14 cellular contexts compared by ENCODE assay signal in the genomic region with DNA sequence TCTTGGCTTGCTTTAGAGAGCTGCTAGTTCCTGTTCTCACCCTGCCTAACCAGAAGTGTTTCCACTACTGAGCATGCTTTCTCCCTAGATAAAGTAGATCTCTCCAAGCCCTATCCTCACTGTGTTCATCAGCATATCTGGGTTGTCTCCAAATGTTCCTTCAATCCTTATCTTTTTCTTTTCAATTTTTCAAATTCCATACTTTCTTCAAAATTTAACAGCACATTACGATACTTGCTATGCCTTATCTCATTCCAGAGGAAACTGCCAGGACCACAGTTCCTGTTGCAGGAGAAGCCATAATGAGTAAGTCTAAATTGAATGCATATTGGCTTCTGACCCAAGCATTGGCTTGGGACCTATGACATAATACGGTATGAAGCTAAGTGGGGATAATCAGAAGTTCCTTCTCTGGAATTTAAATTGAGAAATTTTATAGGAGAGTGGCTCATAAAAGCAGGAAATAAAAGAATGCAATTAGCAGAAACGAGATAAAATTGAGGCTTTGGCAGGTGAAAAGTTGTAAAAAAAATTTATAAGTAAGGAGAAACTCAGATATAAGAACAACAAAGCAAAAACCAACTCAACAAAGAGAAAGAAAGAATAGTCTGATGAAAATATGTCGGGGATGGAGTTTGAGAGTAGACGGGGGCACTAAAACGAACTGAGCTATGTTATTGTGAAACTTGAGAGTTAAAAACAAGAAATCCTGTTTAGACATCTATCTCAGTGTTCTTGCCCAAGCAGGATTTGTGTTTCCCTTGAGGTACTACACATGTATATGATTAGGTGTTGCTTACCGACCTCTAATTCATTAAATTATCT.
DNase-seq lines count a peak whose midpoint lies in the region; ATAC-seq and TF ChIP-seq lines count a peak whose summit lies in the region.
"Had no signal": no experiment of that assay in that cellular context is flagged by ENCODE, and none has a peak within 500 bp of the region (broad histone marks: within the 10 kb centered on the region; RNA-seq: fewer than 3 reads in every experiment).

No MANE protein-coding gene starts in this region.

- H3K36me3 ChIP-seq in liver (ENCODE audit: control insufficient read depth in 4 of 4, insufficient read depth in 3 of 4, low read depth in 1 of 4, low read length in 3 of 4) = no peaks in the 10 kb centered on the region
- H3K36me3 ChIP-seq in right lobe of liver = no peaks in the 10 kb centered on the region
- H3K36me3 ChIP-seq in SJCRH30 = no peaks in the 10 kb centered on the region
- H3K36me3 ChIP-seq: suprapubic skin had no signal

- H3K27ac ChIP-seq in liver (ENCODE audit: low read depth in 1 of 2, low read length in 2 of 2) (no peak overlapping the region), right lobe of liver (no peak overlapping the region), SJCRH30 (no peak overlapping the region)
- H3K27ac ChIP-seq: suprapubic skin had no signal

- H3K9me3 ChIP-seq in liver (ENCODE audit: control insufficient read depth in 4 of 4, low read length in 3 of 4) (no peaks in the 10 kb centered on the region), right lobe of liver (no peaks in the 10 kb centered on the region), SJCRH30 (replicated peaks) (no peaks in the 10 kb centered on the region)
- H3K9me3 ChIP-seq: suprapubic skin had no signal

- H3K9ac ChIP-seq in liver (ENCODE audit: low read depth in 1 of 2, low read length in 2 of 2) = no peak overlapping the region

- intact Hi-C loops in right lobe of liver (cut with DNase I) (no loop called here), left cardiac atrium (cut with DNase I) (no loop called here)

- H3K27me3 ChIP-seq in liver (ENCODE audit: control insufficient read depth in 4 of 4, insufficient read depth in 4 of 4, low read length in 3 of 4) (no peaks in the 10 kb centered on the region), right lobe of liver (no peaks in the 10 kb centered on the region), SJCRH30 (no peaks in the 10 kb centered on the region)
- H3K27me3 ChIP-seq: suprapubic skin had no signal

- H3K4me3 ChIP-seq in liver (ENCODE audit: low read depth in 1 of 3, low read length in 3 of 3) (no peak overlapping the region), right lobe of liver (no peak overlapping the region), SJCRH30 (no peak overlapping the region)
- H3K4me3 ChIP-seq: suprapubic skin had no signal

- ATAC-seq in right lobe of liver = no peak
- peak; percentile 47 to 90 for ATAC-seq in left cardiac atrium

- TF ChIP-seq POLR2A in right lobe of liver (IDR thresholded peaks at IDR 0.05) = no peak

- TF ChIP-seq CTCF in liver (IDR thresholded peaks at IDR 0.05; ENCODE audit: low read depth, low read length, missing input control) = no peak
- no peak for TF ChIP-seq CTCF in right lobe of liver (IDR thresholded peaks at IDR 0.05)

- DNase-seq in right lobe of liver (no peak), amniotic epithelial cell (ENCODE audit: low read depth) (peak; percentile 87), left cardiac atrium (no peak), DMS79 (lab: John Stamatoyannopoulos, UW) (no peak), SJCRH30 (no peak), HT-29 (ENCODE audit: low spot score) (no peak), T1000 (lab: John Stamatoyannopoulos, UW) (no peak)
- DNase-seq: activated B cell treated with CpG ODN at 0.5 μM for 24 hours; activated CD8-positive, alpha-beta memory T cell treated with anti-CD3 and anti-CD28 coated beads, Interleukin-2, amount 50 U/mL, for 4 hours; NCI-H2081 treated with DMSO at 0.1 percent for 48 hours; NK-92 treated with Interleukin-12 subunit alpha and Interleukin-12 subunit beta, amount 100 ng/mL, for 24 hours; occipital lobe had no signal

- WGBS in liver = 74% methylated on average over 7 of the region's 7 CpGs
- 43% methylated on average over 7 of the region's 7 CpGs for WGBS in right lobe of liver (ENCODE audit: insufficient coverage, low coverage, low lambda C conversion rate, missing lambda C conversion rate)

- H3K4me1 ChIP-seq in liver (ENCODE audit: control insufficient read depth in 4 of 4, insufficient read depth in 4 of 4, low read length in 3 of 4) = no peaks in the 10 kb centered on the region
- H3K4me1 ChIP-seq in right lobe of liver = no peaks in the 10 kb centered on the region
- no peaks in the 10 kb centered on the region for H3K4me1 ChIP-seq in SJCRH30
- H3K4me1 ChIP-seq: suprapubic skin had no signal

- no peak for TF ChIP-seq RAD21 in liver (IDR thresholded peaks at IDR 0.05)

TF ChIP-seq in liver, 16 proteins besides CTCF, POLR2A, EP300 and RAD21:
- TF ChIP-seq NR2F2 (IDR thresholded peaks at IDR 0.05) = peak; percentile 29
- no peak for TF ChIP-seq FOXA2 (IDR thresholded peaks at IDR 0.05)
TF ChIP-seq in liver: peak in this region for 1.

Comparison
In these comparisons a context has a peak if more than half of its experiments do, and no peak if none do; other contexts are left out.
1. ATAC-seq: peak in left cardiac atrium (2 of 2); none in right lobe of liver (0 of 4).